Comparison of ENCODE assay signal across 9 cellular contexts in the genomic region with DNA sequence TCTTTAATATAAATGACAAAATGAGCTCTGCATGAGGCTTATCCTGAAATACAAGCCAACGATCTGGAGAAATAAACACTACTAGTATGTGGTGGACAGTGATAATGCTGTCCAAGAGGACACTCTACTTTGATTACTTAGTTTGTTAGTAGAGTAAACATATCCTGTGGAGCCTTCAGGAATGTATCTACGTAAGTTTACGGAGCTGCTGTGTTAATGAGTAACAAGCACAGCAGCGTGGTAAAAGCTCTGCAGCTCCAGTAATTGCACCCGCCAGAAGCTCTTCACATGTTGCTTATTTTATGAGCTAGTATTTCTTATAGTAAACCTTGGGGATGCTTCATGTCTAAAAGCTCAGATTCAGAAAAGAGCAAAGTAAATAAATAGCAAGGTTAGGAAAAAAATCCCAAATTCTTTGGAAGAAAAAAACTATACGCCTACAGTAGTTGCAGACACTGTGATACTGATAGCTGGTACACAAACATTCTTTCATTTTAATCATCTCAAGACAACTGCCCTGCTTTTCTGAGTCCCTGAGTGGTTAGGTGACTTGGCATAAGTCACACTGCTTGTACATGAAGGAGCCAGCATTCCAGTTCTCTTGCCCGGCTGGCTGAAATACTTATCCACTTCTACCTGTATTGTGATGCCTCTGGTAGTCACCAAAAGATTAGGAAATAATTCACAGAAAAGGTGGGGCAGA. TPM values are rescaled to one million over a fixed set of nuclear protein-coding genes. Genes with fewer than 3 reads are reported as not detected.
DNase-seq lines count a peak whose midpoint lies in the region; ATAC-seq and TF ChIP-seq lines count a peak whose summit lies in the region.
"Had no signal": no experiment of that assay in that cellular context is flagged by ENCODE, and none has a peak within 500 bp of the region (broad histone marks: within the 10 kb centered on the region; RNA-seq: fewer than 3 reads in every experiment).

No MANE protein-coding gene starts in this region.

- H3K4me3 ChIP-seq in mucosa of rectum (ENCODE audit: low read length in 2 of 2) (peak overlapping the region; percentile 27 to 43), H7 (ENCODE audit: insufficient read depth, low read depth, low read length) (no peak overlapping the region)

- H3K36me3 ChIP-seq in mucosa of rectum (ENCODE audit: control insufficient read depth in 2 of 2, insufficient read depth in 2 of 2, low read length in 2 of 2) (no peaks in the 10 kb centered on the region), H7 (replicated peaks; ENCODE audit: control insufficient read depth, insufficient read depth, low read length) (no peaks in the 10 kb centered on the region)

- H3K27me3 ChIP-seq in mucosa of rectum (ENCODE audit: control insufficient read depth in 2 of 2, insufficient read depth in 2 of 2, low read length in 2 of 2) (no peaks in the 10 kb centered on the region), H7 (ENCODE audit: control insufficient read depth, insufficient read depth, low read length) (no peaks in the 10 kb centered on the region; the same call in 1 of the 2 replicates)

- DNase-seq in COLO668 (lab: John Stamatoyannopoulos, UW; ENCODE audit: unreplicated experiment) (peak; percentile 46), NCI-H2196 treated with DMSO at 0.1 percent for 48 hours (lab: John Stamatoyannopoulos, UW; ENCODE audit: unreplicated experiment) (peak; percentile 32), erythroblast (lab: John Stamatoyannopoulos, UW) (peak; percentile 52 to 64), H7 (no peak), dedifferentiated amniotic fluid mesenchymal stem cell (ENCODE audit: extremely low spot score) (no peak), HPDE6-E6E7 (ENCODE audit: extremely low spot score) (no peak)
- DNase-seq: T-cell had no signal

- no peak for TF ChIP-seq POLR2A in erythroblast (IDR thresholded peaks at IDR 0.05; ENCODE audit: low read length)

- H3K9me3 ChIP-seq in mucosa of rectum (ENCODE audit: control insufficient read depth in 2 of 2, low read length in 2 of 2) = no peaks in the 10 kb centered on the region

- peaks cover 41 to 67% of the 10 kb centered on the region in 2 donors for H3K4me1 ChIP-seq in mucosa of rectum (ENCODE audit: control insufficient read depth in 2 of 2, insufficient read depth in 2 of 2, low read length in 2 of 2)

- no peak for ATAC-seq in HG03039 (IDR thresholded peaks at IDR 0.05; ENCODE audit: unreplicated experiment)
- ATAC-seq: T-cell had no signal

- peak overlapping the region in 1 of 2 donors; percentile 57 for H3K9ac ChIP-seq in mucosa of rectum (ENCODE audit: low read depth in 1 of 2, low read length in 2 of 2)

- H3K27ac ChIP-seq in mucosa of rectum (ENCODE audit: low read depth in 2 of 2, low read length in 2 of 2) = peak overlapping the region; percentile 33 to 80

RNA-seq across cellular contexts. Expression of gene CCDC34, which starts 32.7 kb away (rescaled TPM):
- 10.0 and 13.6 TPM in 2 replicates for total RNA-seq in H7 (2014; rRNA removed; shearing (Covaris generic))

Comparison
In these comparisons a context has a peak if more than half of its experiments do, and no peak if none do; other contexts are left out.
1. DNase-seq: peak in COLO668 (single experiment), NCI-H2196 treated with DMSO at 0.1 percent for 48 hours (single experiment) and erythroblast (2 of 2); none in H7 (single experiment), dedifferentiated amniotic fluid mesenchymal stem cell (single experiment) and HPDE6-E6E7 (single experiment).